ENCODE assay signal across 8 cellular contexts in the genomic region with DNA sequence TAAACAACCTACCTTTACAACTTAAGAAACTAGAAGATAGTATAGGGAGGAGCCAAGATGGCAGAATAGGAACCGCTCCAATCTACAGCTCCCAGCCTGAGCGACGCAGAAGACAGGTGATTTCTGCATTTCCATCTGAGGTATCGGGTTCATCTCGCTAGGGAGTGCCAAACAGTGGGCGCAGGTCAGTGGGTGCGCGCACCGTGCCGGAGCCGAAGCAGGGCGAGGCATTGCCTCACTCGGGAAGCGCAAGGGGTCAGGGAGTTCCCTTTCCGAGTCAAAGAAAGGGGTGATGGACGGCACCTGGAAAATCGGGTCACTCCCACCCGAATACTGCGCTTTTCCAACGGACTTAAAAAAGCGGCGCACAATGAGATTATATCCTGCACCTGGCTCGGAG.
DNase-seq lines count a peak whose midpoint lies in the region; TF ChIP-seq lines count a peak whose summit lies in the region.
"Not testable (repeated sequence)": the region's sequence is repeated elsewhere in the genome, so short reads cannot be mapped to it uniquely, and the experiment has no call there.

No MANE protein-coding gene starts in this region.

- not testable (repeated sequence) for H3K79me1 ChIP-seq in neuronal stem cell (ENCODE audit: low read depth, low read length)

- not testable (repeated sequence) for H3K23ac ChIP-seq in neuronal stem cell (ENCODE audit: low read depth, low read length, poor library complexity)

- peak overlapping the region; percentile 57 for H3K18ac ChIP-seq in neuronal stem cell (ENCODE audit: low read length)

- H3K4me3 ChIP-seq in NT2/D1 (ENCODE audit: insufficient read length, low read depth) (peak overlapping the region; percentile 56), fibroblast of villous mesenchyme (ENCODE audit: low read depth, low read length) (peak overlapping the region; percentile 19), iPS-20b (ENCODE audit: low read length) (peak overlapping the region; percentile 40)
- not testable (repeated sequence) for H3K4me3 ChIP-seq in neuronal stem cell (ENCODE audit: low read length in 2 of 2)

- not testable (repeated sequence) for H2BK120ac ChIP-seq in neuronal stem cell (ENCODE audit: low read depth, low read length)

- H3K4ac ChIP-seq in neuronal stem cell (ENCODE audit: low read length) = not testable (repeated sequence)

- POLR2A ChIA-PET in HEK293T (lab: Yijun Ruan, JAX) = not testable (repeated sequence)

- not testable (repeated sequence) for H2BK15ac ChIP-seq in neuronal stem cell (ENCODE audit: low read length)

- not testable (repeated sequence) for H3K4me1 ChIP-seq in NT2/D1 (ENCODE audit: insufficient read depth, insufficient read length); iPS-20b (ENCODE audit: insufficient read depth, low read length); neuronal stem cell (ENCODE audit: control insufficient read depth in 2 of 2, insufficient read depth in 1 of 2, low read depth in 1 of 2, low read length in 2 of 2)

- not testable (repeated sequence) for H3K9ac ChIP-seq in NT2/D1 (ENCODE audit: insufficient read length, low read depth); iPS-20b (ENCODE audit: low read depth, low read length); neuronal stem cell (ENCODE audit: low read depth, low read length, poor library complexity)

- H2AK5ac ChIP-seq in neuronal stem cell (ENCODE audit: low read depth, low read length) = not testable (repeated sequence)

- not testable (repeated sequence) for H3K27me3 ChIP-seq in NT2/D1 (ENCODE audit: insufficient read depth, insufficient read length); iPS-20b (ENCODE audit: insufficient read depth, low read length); neuronal stem cell (ENCODE audit: control insufficient read depth in 3 of 3, insufficient read depth in 3 of 3, low read depth in 1 of 3, low read length in 3 of 3)

- not testable (repeated sequence) for H4K8ac ChIP-seq in neuronal stem cell (ENCODE audit: low read depth, low read length)

- peak overlapping the region; percentile 38; the same call in 1 of the 2 replicates for H3K27ac ChIP-seq in C4-2B
- H3K27ac ChIP-seq in iPS-20b (ENCODE audit: low read length); neuronal stem cell (replicated peaks; ENCODE audit: low read length): not testable (repeated sequence)

- no CpG with 5 or more reads among the region's 23 CpGs for WGBS in neuronal stem cell (ENCODE audit: extremely low coverage in 2 of 2, insufficient read length in 2 of 2, insufficient replicate concordance in 1 of 2), 2 donors

- H3K4me2 ChIP-seq in neuronal stem cell (ENCODE audit: insufficient read depth, low read length, poor library complexity, severe bottlenecking) = not testable (repeated sequence)

- H2AFZ ChIP-seq in neuronal stem cell (ENCODE audit: low read length) = peak overlapping the region; percentile 80

- H3K36me3 ChIP-seq in NT2/D1 (ENCODE audit: insufficient read depth, insufficient read length, low read length); iPS-20b (ENCODE audit: insufficient read depth, low read depth, low read length); neuronal stem cell (replicated peaks in 1 of 2; ENCODE audit: control insufficient read depth in 2 of 2, insufficient read depth in 2 of 2, low read length in 2 of 2): not testable (repeated sequence)

- not testable (repeated sequence) for H3K9me3 ChIP-seq in NT2/D1 (ENCODE audit: insufficient read depth, low read length); iPS-20b (ENCODE audit: insufficient read depth, low read depth, low read length); neuronal stem cell (replicated peaks in 1 of 2; ENCODE audit: control insufficient read depth in 2 of 2, insufficient read depth in 1 of 2, low read depth in 1 of 2, low read length in 2 of 2)

- not testable (repeated sequence) for H2BK12ac ChIP-seq in neuronal stem cell (ENCODE audit: low read length)

- not testable (repeated sequence) for H3K14ac ChIP-seq in neuronal stem cell (ENCODE audit: low read length)

- CTCF ChIA-PET in HEK293T (lab: Yijun Ruan, JAX) = not testable (repeated sequence)

- not testable (repeated sequence) for TF ChIP-seq CTCF in C4-2B (conservative IDR thresholded peaks at IDR 0.05); fibroblast of villous mesenchyme (IDR thresholded peaks at IDR 0.05; ENCODE audit: insufficient read depth, low read depth, low read length)

- not testable (repeated sequence) for DNase-seq in HEK293T (ENCODE audit: extremely low spot score); NT2/D1 (ENCODE audit: low read depth, low spot score); fibroblast of villous mesenchyme (ENCODE audit: low read depth); neuronal stem cell (ENCODE audit: low spot score)
- peak; percentile 52 for DNase-seq in NCI-H1436 (lab: John Stamatoyannopoulos, UW)
- DNase-seq in NCI-H2227 treated with DMSO at 0.1 percent for 48 hours (lab: John Stamatoyannopoulos, UW) = peak; percentile 16

- H4K91ac ChIP-seq in neuronal stem cell (ENCODE audit: low read depth, low read length, poor library complexity) = not testable (repeated sequence)

- not testable (repeated sequence) for H2BK5ac ChIP-seq in neuronal stem cell (ENCODE audit: low read length)

TF ChIP-seq in HEK293T, 16 proteins besides CTCF, POLR2A, EP300 and RAD21:
- TF ChIP-seq NFRKB (IDR thresholded peaks at IDR 0.05) = 0 out of 2 replicates have a peak, but pooled peaks have one; percentile 23
- TF ChIP-seq L3MBTL2 (conservative IDR thresholded peaks at IDR 0.05) = peak; percentile 9; the same call in 1 of the 2 replicates
